Comparison of ENCODE assay signal across 12 cellular contexts in the genomic region with DNA sequence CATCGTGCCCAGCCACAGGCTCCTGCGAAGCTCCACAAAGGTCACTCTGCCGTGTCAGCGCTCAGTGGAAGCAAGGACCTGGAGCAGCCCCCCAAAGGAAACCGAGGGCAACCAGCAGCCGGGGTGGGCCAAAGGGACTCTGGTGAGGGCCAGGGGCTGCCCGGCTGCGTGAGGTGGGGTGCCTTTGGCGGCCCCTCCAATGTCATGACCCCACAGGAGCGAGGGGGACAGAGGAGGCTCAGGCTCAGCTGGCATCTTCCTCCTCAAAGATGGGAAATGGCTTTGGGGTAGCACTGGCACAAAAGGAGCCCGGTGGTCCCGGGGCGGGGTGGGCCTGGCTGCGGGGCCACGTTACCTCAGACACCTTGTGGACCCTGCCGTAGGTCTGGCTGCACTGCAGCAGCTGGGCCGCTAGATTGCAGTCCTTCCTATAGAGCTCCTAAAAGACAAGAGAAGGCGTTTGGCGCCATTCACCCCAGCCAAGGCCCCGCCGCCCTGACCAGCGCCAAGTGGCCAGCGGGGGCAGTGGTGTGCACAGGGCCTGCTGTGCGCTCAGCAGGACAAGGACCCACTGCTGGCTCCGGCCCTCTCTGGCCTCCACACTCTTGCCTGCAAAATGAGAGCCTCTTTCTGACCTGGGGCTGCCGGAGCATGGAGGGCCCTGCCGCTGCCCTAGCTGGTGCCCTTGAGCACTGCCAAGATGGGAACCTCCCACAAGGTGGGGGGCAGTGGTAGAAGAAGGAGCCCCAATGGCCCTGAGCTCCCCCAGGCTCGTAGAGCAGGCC. TPM values are rescaled to one million over a fixed set of nuclear protein-coding genes. Genes with fewer than 3 reads are reported as not detected.
A peak's percentile ranks its signal among the peaks of the same experiment; 100 is the strongest.
DNase-seq lines count a peak whose midpoint lies in the region; ATAC-seq, FAIRE-seq and TF ChIP-seq lines count a peak whose summit lies in the region.
"Had no signal": no experiment of that assay in that cellular context is flagged by ENCODE, and none has a peak within 500 bp of the region (broad histone marks: within the 10 kb centered on the region; RNA-seq: fewer than 3 reads in every experiment).

No MANE protein-coding gene starts in this region.

- H4K20me1 ChIP-seq in H9 (ENCODE audit: control insufficient read depth, insufficient read depth, insufficient read length) (no peaks in the 10 kb centered on the region), astrocyte (ENCODE audit: insufficient read depth, low read length) (no peaks in the 10 kb centered on the region)

- DNase-seq in ACHN (peak; percentile 5), H9 (peak; percentile 74), astrocyte (ENCODE audit: low read depth) (no peak), left lobe of liver (ENCODE audit: low spot score) (no peak), ureter (ENCODE audit: low spot score) (no peak), NCI-H2196 (lab: John Stamatoyannopoulos, UW; ENCODE audit: unreplicated experiment) (no peak)
- DNase-seq in stimulated activated naive CD4-positive, alpha-beta T cell treated with Interleukin-2 at 50 U/mL for 16 hours (lab: John Stamatoyannopoulos, UW), result no peak
- DNase-seq: NCI-H2029 had no signal

- H3K4me3 Mint-ChIP-seq in H9 (no peak overlapping the region), astrocyte (ENCODE audit: unreplicated experiment) (no peak overlapping the region)
- H3K4me3 Mint-ChIP-seq: memory B cell; T-helper 1 cell treated with Interleukin-12 subunit alpha and Interleukin-12 subunit beta and Interleukin-4 antibody, amounts not matched to agents 30 μg/mL and 1 μg/mL, for 36 hours had no signal

- H3K4me1 ChIP-seq in H9 (ENCODE audit: insufficient read depth, low read length) (peaks cover 2% of the 10 kb centered on the region; the same call in 1 of the 2 replicates), astrocyte (ENCODE audit: insufficient read depth, low read length) (no peaks in the 10 kb centered on the region)

- ATAC-seq in left lobe of liver, result peak; percentile 9
- no peak for ATAC-seq in GM21529 (IDR thresholded peaks at IDR 0.05; ENCODE audit: unreplicated experiment)

- no peak overlapping the region for H3K27ac ChIP-seq in H9 (ENCODE audit: insufficient read length, low read depth, low read length)
- H3K27ac ChIP-seq in astrocyte (ENCODE audit: low read depth, low read length), result no peak overlapping the region

- no peak overlapping the region for H3T11ph ChIP-seq in H9 (ENCODE audit: low read length)

- H2BK15ac ChIP-seq in H9 (ENCODE audit: low read depth, low read length), result no peak overlapping the region

- H2AK5ac ChIP-seq in H9 (ENCODE audit: insufficient read length, low read length), result no peak overlapping the region

- H3K4ac ChIP-seq in H9 (ENCODE audit: low read depth, low read length), result no peak overlapping the region

- no peak overlapping the region for H4K91ac ChIP-seq in H9 (ENCODE audit: insufficient read length, low read depth, low read length)

- H3K23ac ChIP-seq in H9 (ENCODE audit: insufficient read length, low read depth, low read length), result no peak overlapping the region

- in situ Hi-C loops in ACHN (cut with HindIII; ENCODE audit: low pct_ligation_motif_present, low pct_unique_long_range_greater_than_20kb, low sequenced_read_pairs), result no loop called here

- H2BK5ac ChIP-seq in H9 (ENCODE audit: insufficient read length, low read length), result no peak overlapping the region

- H3K27me3 Mint-ChIP-seq in H9 (ENCODE audit: low read depth) (peaks cover 1% of the 10 kb centered on the region; the same call in 1 of the 2 replicates), astrocyte (ENCODE audit: low read depth, unreplicated experiment) (peaks cover 17% of the 10 kb centered on the region)
- H3K27me3 Mint-ChIP-seq: memory B cell had no signal

- no peak overlapping the region; the same call in 1 of the 2 replicates for H3K14ac ChIP-seq in H9 (ENCODE audit: insufficient read depth, low read length)

- no peak overlapping the region for H3K9ac ChIP-seq in H9 (ENCODE audit: extremely low read depth, insufficient read length, low read length)
- no peak overlapping the region for H3K9ac ChIP-seq in astrocyte (ENCODE audit: low read length)

- H2BK20ac ChIP-seq in H9 (ENCODE audit: low read depth, low read length, poor library complexity, severe bottlenecking), result no peak overlapping the region

- H3K27ac Mint-ChIP-seq in H9, result no peak overlapping the region
- H3K27ac Mint-ChIP-seq in astrocyte (ENCODE audit: unreplicated experiment), result no peak overlapping the region
- H3K27ac Mint-ChIP-seq: memory B cell; T-helper 1 cell treated with Interleukin-12 subunit alpha and Interleukin-12 subunit beta and Interleukin-4 antibody, amounts not matched to agents 30 μg/mL and 1 μg/mL, for 36 hours had no signal

- H3K18ac ChIP-seq in H9 (ENCODE audit: insufficient read length, low read depth, low read length), result no peak overlapping the region

- H3K9me3 ChIP-seq in H9 (ENCODE audit: control insufficient read depth, low read depth, low read length), result no peaks in the 10 kb centered on the region
- H3K9me3 ChIP-seq in astrocyte (ENCODE audit: insufficient read depth, low read depth, low read length), result no peaks in the 10 kb centered on the region

- H3K79me2 ChIP-seq in H9 (ENCODE audit: insufficient read depth, low read length) (no peaks in the 10 kb centered on the region), astrocyte (ENCODE audit: insufficient read depth, low read length) (no peaks in the 10 kb centered on the region)

- H3K56ac ChIP-seq in H9 (ENCODE audit: insufficient read length, low read depth, low read length), result no peak overlapping the region

- no peak overlapping the region for H2AFZ ChIP-seq in H9 (ENCODE audit: low read length)
- no peak overlapping the region for H2AFZ ChIP-seq in astrocyte (ENCODE audit: low read depth, low read length)

- WGBS in H9 (ENCODE audit: extremely low coverage, insufficient read length, low lambda C conversion rate), result no CpG with 5 or more reads among the region's 28 CpGs

- H3K4me1 Mint-ChIP-seq in H9, result peaks cover 5 to 12% of the 10 kb centered on the region in 2 experiments
- H3K4me1 Mint-ChIP-seq in astrocyte (ENCODE audit: low read depth, unreplicated experiment), result no peaks in the 10 kb centered on the region
- H3K4me1 Mint-ChIP-seq: memory B cell had no signal

- peak; percentile 72 for TF ChIP-seq CTCF in H9 (conservative IDR thresholded peaks at IDR 0.05)
- TF ChIP-seq CTCF in astrocyte (IDR thresholded peaks at IDR 0.05; ENCODE audit: insufficient read depth, low read depth, low read length), result peak; percentile 10

- H3K36me3 ChIP-seq in astrocyte (ENCODE audit: insufficient read depth, low read length), result no peaks in the 10 kb centered on the region

- no peak overlapping the region for H3K4me2 ChIP-seq in H9 (ENCODE audit: insufficient read depth, insufficient read length, low read length)
- no peak overlapping the region for H3K4me2 ChIP-seq in astrocyte (ENCODE audit: low read length)

- H4K8ac ChIP-seq in H9 (replicated peaks; ENCODE audit: insufficient read length, low read depth, low read length), result no peak overlapping the region

- H3K36me3 Mint-ChIP-seq in H9 (ENCODE audit: insufficient read depth in 1 of 3, low read depth in 3 of 3) (no peaks in the 10 kb centered on the region), astrocyte (ENCODE audit: low read depth, unreplicated experiment) (no peaks in the 10 kb centered on the region)

- no peak overlapping the region for H2BK12ac ChIP-seq in H9 (ENCODE audit: insufficient read length, low read depth, low read length)

- H3K79me1 ChIP-seq in H9 (ENCODE audit: insufficient read depth, low read depth, low read length, poor library complexity, severe bottlenecking), result no peaks in the 10 kb centered on the region

- H2BK120ac ChIP-seq in H9 (ENCODE audit: low read depth, low read length, poor library complexity, severe bottlenecking), result no peak overlapping the region

- H3K9me3 Mint-ChIP-seq in H9, result no peaks in the 10 kb centered on the region; a peak in 1 of 5 replicates
- H3K9me3 Mint-ChIP-seq in astrocyte (ENCODE audit: unreplicated experiment), result no peaks in the 10 kb centered on the region
- H3K9me3 Mint-ChIP-seq: memory B cell; T-helper 1 cell treated with Interleukin-12 subunit alpha and Interleukin-12 subunit beta and Interleukin-4 antibody, amounts not matched to agents 30 μg/mL and 1 μg/mL, for 36 hours had no signal

- H3K4me3 ChIP-seq in astrocyte (ENCODE audit: insufficient read depth, low read depth, low read length), result no peak overlapping the region

- H3K23me2 ChIP-seq in H9 (ENCODE audit: insufficient read length, low read depth, low read length, poor library complexity, severe bottlenecking), result no peaks in the 10 kb centered on the region

- no peak overlapping the region for H4K5ac ChIP-seq in H9 (ENCODE audit: insufficient read length, low read depth, low read length)

- H3K27me3 ChIP-seq in H9 (ENCODE audit: insufficient read depth, low read length) (no peaks in the 10 kb centered on the region), astrocyte (ENCODE audit: insufficient read depth, low read length) (no peaks in the 10 kb centered on the region)

- no peak for FAIRE-seq in astrocyte (lab: Jason Lieb, UNC)
- FAIRE-seq: GM19239 had no signal

RNA-seq across cellular contexts. Expression of a gene that starts 46.9 kb away (rescaled TPM):
- total RNA-seq in H9 (2021) (2.6 and 2.7 TPM in 2 replicates), astrocyte (0.54 and 0.89 TPM in 2 replicates), left lobe of liver (0.70 TPM), ureter (4.2 TPM)

Comparison
In these comparisons a context has a peak if more than half of its experiments do, and no peak if none do; other contexts are left out.
1. DNase-seq: peak in ACHN (single experiment) and H9 (single experiment); none in astrocyte (single experiment), left lobe of liver (single experiment), ureter (single experiment), NCI-H2196 (single experiment) and stimulated activated naive CD4-positive, alpha-beta T cell treated with Interleukin-2 at 50 U/mL for 16 hours (single experiment).